ENCODE assay signal across 16 cellular contexts in the genomic region with DNA sequence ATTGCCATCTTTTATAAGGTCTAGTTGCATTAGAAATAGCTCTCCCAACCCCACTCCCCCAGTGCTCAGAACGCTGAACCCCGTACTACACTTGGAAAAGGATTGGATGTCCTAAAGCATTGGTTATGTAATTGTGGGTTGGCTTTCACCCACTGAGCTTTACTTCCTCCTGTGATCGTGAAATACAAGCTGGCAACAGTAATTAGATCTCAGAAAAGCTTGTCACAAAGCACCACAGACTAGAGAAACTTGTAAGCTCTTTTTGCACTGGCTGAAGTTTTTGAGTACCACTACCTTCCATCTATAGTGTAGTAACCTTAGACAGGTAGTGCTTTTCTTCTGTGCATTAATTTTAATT. TPM values are rescaled to one million over a fixed set of nuclear protein-coding genes. Genes with fewer than 3 reads are reported as not detected.
DNase-seq lines count a peak whose midpoint lies in the region; TF ChIP-seq lines count a peak whose summit lies in the region.
"Had no signal": no experiment of that assay in that cellular context is flagged by ENCODE, and none has a peak within 500 bp of the region (broad histone marks: within the 10 kb centered on the region; RNA-seq: fewer than 3 reads in every experiment).

No MANE protein-coding gene starts in this region.

- no peak for TF ChIP-seq CTCF in breast epithelium (IDR thresholded peaks at IDR 0.05)

- no peaks in the 10 kb centered on the region for H3K27me3 ChIP-seq in layer of hippocampus (ENCODE audit: control insufficient read depth, insufficient read depth, low read length)
- no peaks in the 10 kb centered on the region for H3K27me3 ChIP-seq in skeletal muscle tissue (ENCODE audit: control insufficient read depth in 3 of 3, insufficient read depth in 3 of 3, low read length in 3 of 3)
- H3K27me3 ChIP-seq in breast epithelium: no peaks in the 10 kb centered on the region
- H3K27me3 ChIP-seq: ascending aorta had no signal

- H3K4me1 ChIP-seq in skeletal muscle tissue (ENCODE audit: control insufficient read depth in 3 of 3, insufficient read depth in 3 of 3, low read length in 3 of 3) (peaks cover 12 to 16% (median 13%) of the 10 kb centered on the region in 3 donors), breast epithelium (no peaks in the 10 kb centered on the region)
- H3K4me1 ChIP-seq: ascending aorta had no signal

- DNase-seq in SIG-M5 treated with dmso at 0.1 percent for 504 hours (lab: John Stamatoyannopoulos, UW; ENCODE audit: unreplicated experiment) (peak; percentile 40), SIG-M5 (lab: John Stamatoyannopoulos, UW) (no peak), NOMO-1 treated with dmso at 0.1 percent for 144 hours (lab: John Stamatoyannopoulos, UW; ENCODE audit: unreplicated experiment) (peak; percentile 14), DMS53 treated with DMSO at 0.1 percent for 48 hours (lab: John Stamatoyannopoulos, UW; ENCODE audit: unreplicated experiment) (no peak), breast epithelium (ENCODE audit: low spot score in 2 of 2) (no peak), activated gamma-delta T cell (lab: John Stamatoyannopoulos, UW) (no peak)
- DNase-seq: activated effector memory CD4-positive, alpha-beta T cell treated with anti-CD3 and anti-CD28 coated beads, Interleukin-2, amount 50 U/mL, for 16 hours; dermis blood vessel endothelial cell; NCI-H524; small intestine; stimulated activated naive CD8-positive, alpha-beta T cell treated with anti-CD3 and anti-CD28 coated beads, Interleukin-15, amount 100 ng/mL, for 72 hours; WERI-Rb-1 had no signal

- peaks cover 10 to 15% (median 10%) of the 10 kb centered on the region in 3 donors for H3K36me3 ChIP-seq in skeletal muscle tissue (ENCODE audit: control insufficient read depth in 3 of 3, insufficient read depth in 3 of 3, low read length in 3 of 3)
- no peaks in the 10 kb centered on the region for H3K36me3 ChIP-seq in breast epithelium

- peak overlapping the region in 2 of 3 donors; percentile 30 to 39 for H3K9ac ChIP-seq in skeletal muscle tissue (ENCODE audit: low read depth in 1 of 3, low read length in 3 of 3)
- H3K9ac ChIP-seq: KMS-11 had no signal

- intact Hi-C loops in breast epithelium (cut with DNase I; ENCODE audit: low total_unique reads): no loop called here

- H3K27ac ChIP-seq in layer of hippocampus (ENCODE audit: low read depth, low read length) (peak overlapping the region; percentile 23), skeletal muscle tissue (ENCODE audit: low read depth, low read length) (no peak overlapping the region), breast epithelium (no peak overlapping the region)
- H3K27ac ChIP-seq: ascending aorta, KMS-11, WERI-Rb-1 had no signal

- H3K4me3 ChIP-seq in skeletal muscle tissue (ENCODE audit: low read length in 3 of 3) (peak overlapping the region in 1 of 3 donors; percentile 7), breast epithelium (no peak overlapping the region)
- H3K4me3 ChIP-seq: ascending aorta had no signal

- H3K9me3 ChIP-seq in skeletal muscle tissue (ENCODE audit: control insufficient read depth in 3 of 3, low read length in 3 of 3) (no peaks in the 10 kb centered on the region), breast epithelium (no peaks in the 10 kb centered on the region)
- H3K9me3 ChIP-seq: ascending aorta had no signal

- TF ChIP-seq POLR2A in breast epithelium (IDR thresholded peaks at IDR 0.05): no peak

RNA-seq across cellular contexts. Expression of a gene that starts 54.4 kb away (rescaled TPM):
- total RNA-seq in skeletal muscle tissue: 53.8 TPM
- total RNA-seq in breast epithelium: 10 to 100 TPM; 36.2 to 45.2 (median 44.2) TPM

Comparison
In these comparisons a context has a peak if more than half of its experiments do, and no peak if none do; other contexts are left out.
1. DNase-seq: peak in SIG-M5 treated with dmso at 0.1 percent for 504 hours (single experiment) and NOMO-1 treated with dmso at 0.1 percent for 144 hours (single experiment); none in SIG-M5 (single experiment), DMS53 treated with DMSO at 0.1 percent for 48 hours (single experiment), breast epithelium (0 of 2) and activated gamma-delta T cell (single experiment).